Comparison of ENCODE assay signal across 26 cellular contexts in genomic region chr7:38040831-38041230, GRCh38.
"Had no signal": no experiment of that assay in that cellular context is flagged by ENCODE, and none has a peak within 500 bp of the region (broad histone marks: within the 10 kb centered on the region; RNA-seq: fewer than 3 reads in every experiment).

No MANE protein-coding gene starts in this region.

- H2AFZ ChIP-seq: hepatocyte, parathyroid adenoma had no signal

- H3K27me3 ChIP-seq: body of pancreas, cardiac muscle cell, colonic mucosa, dorsolateral prefrontal cortex, gastroesophageal sphincter, hepatocyte, right atrium auricular region, spleen, tibial nerve had no signal

- H3K9me3 ChIP-seq: body of pancreas, colonic mucosa, gastroesophageal sphincter, right atrium auricular region, tibial nerve had no signal

- H3K4me3 ChIP-seq: body of pancreas, cardiac muscle cell, colonic mucosa, dorsolateral prefrontal cortex, gastroesophageal sphincter, hepatocyte, right atrium auricular region, spleen, tibial nerve had no signal

- ATAC-seq: activated T-cell treated with anti-CD3 and anti-CD28 coated beads, Interleukin-2, amount 50 U/mL, for 72 hours; body of pancreas; gastroesophageal sphincter; left ventricle myocardium superior; naive thymus-derived CD4-positive, alpha-beta T cell had no signal

- DNase-seq: activated CD4-positive, alpha-beta T cell treated with anti-CD3 and anti-CD28 coated beads for 4 hours; activated CD4-positive, alpha-beta T cell treated with anti-CD3 and anti-CD28 coated beads, Interleukin-2, amount 50 U/mL, for 4 hours; activated naive CD4-positive, alpha-beta T cell treated with Interleukin-2 at 50 U/mL for 16 hours; activated T-cell treated with anti-CD3 and anti-CD28 coated beads for 4 hours; activated T-cell treated with anti-CD3 and anti-CD28 coated beads, Interleukin-2, amount 50 U/mL, for 72 hours; anterior cingulate cortex; body of pancreas; cerebellar nuclear complex; colonic mucosa; dorsolateral prefrontal cortex; effector memory CD4-positive, alpha-beta T cell; islet precursor cell; left ventricle myocardium superior; naive thymus-derived CD4-positive, alpha-beta T cell; occipital lobe; spleen; stimulated activated naive CD4-positive, alpha-beta T cell treated with Interleukin-2 at 50 U/mL for 16 hours; T-helper 9 cell had no signal

- H3K4me1 ChIP-seq: body of pancreas, colonic mucosa, gastroesophageal sphincter, parathyroid adenoma, right atrium auricular region, spleen, tibial nerve had no signal

- H3K4me2 ChIP-seq: hepatocyte had no signal

- H3K9ac ChIP-seq: parathyroid adenoma had no signal

- FAIRE-seq: TTC549 had no signal

- H3K27ac ChIP-seq: body of pancreas, cardiac muscle cell, colonic mucosa, dorsolateral prefrontal cortex, gastroesophageal sphincter, hepatocyte, parathyroid adenoma, right atrium auricular region, spleen, tibial nerve, VCaP had no signal

- H3K36me3 ChIP-seq: cardiac muscle cell, colonic mucosa, gastroesophageal sphincter, right atrium auricular region, spleen, tibial nerve had no signal

- H3K79me2 ChIP-seq: hepatocyte, parathyroid adenoma had no signal
